Comparison of ENCODE assay signal across 16 cellular contexts in the genomic region with DNA sequence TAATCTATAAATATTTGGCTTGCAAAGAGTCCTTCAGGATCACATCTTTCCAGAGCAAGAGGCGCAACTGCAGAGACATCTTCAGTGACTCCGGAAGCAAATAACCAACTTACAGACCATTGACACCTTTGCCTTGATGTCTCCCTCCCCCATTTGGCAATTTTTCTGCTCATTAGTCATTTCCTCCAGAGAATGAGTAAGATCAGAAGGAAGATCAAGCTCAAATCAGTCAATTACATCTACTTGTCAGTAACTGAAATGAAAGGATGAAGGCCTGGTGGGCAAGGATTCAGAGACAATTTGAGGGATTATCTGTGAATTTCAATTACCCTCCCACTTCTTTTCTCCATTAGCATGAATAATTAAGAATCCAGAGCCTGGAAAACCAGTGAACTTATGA.
"Had no signal": no experiment of that assay in that cellular context is flagged by ENCODE, and none has a peak within 500 bp of the region (broad histone marks: within the 10 kb centered on the region; RNA-seq: fewer than 3 reads in every experiment).

No MANE protein-coding gene starts in this region.

- H3K27me3 ChIP-seq: body of pancreas, heart right ventricle, right atrium auricular region had no signal

- H3K4me3 Mint-ChIP-seq: activated CD4-positive, alpha-beta T cell treated with anti-CD3 and anti-CD28 coated beads, Interleukin-2, amount 10 ng/mL, durations not matched to agents 24 days and 14 days; activated CD8-positive, alpha-beta T cell treated with anti-CD3 and anti-CD28 coated beads, Interleukin-2, amount 10 ng/mL, durations not matched to agents 7 days and 5 days; activated naive CD8-positive, alpha-beta T cell treated with anti-CD3 and anti-CD28 coated beads for 36 hours; naive thymus-derived CD8-positive, alpha-beta T cell; stimulated activated memory B cell treated with anti-CD40 and anti-IgM and Interleukin-4, amounts not matched to agents 10 μg/mL and 1 μg/mL and 100 μg/mL, for 72 hours; T-helper 2 cell treated with Interferon-gamma antibody and Interleukin-4, amounts not matched to agents 5 μg/mL and 100 μg/mL, for 36 hours had no signal

- H3K27ac Mint-ChIP-seq: activated CD4-positive, alpha-beta T cell treated with anti-CD3 and anti-CD28 coated beads, Interleukin-2, amount 10 ng/mL, durations not matched to agents 24 days and 14 days; activated CD8-positive, alpha-beta T cell treated with anti-CD3 and anti-CD28 coated beads, Interleukin-2, amount 10 ng/mL, durations not matched to agents 7 days and 5 days; activated naive CD8-positive, alpha-beta T cell treated with anti-CD3 and anti-CD28 coated beads for 36 hours; naive thymus-derived CD8-positive, alpha-beta T cell; stimulated activated memory B cell treated with anti-CD40 and anti-IgM and Interleukin-4, amounts not matched to agents 10 μg/mL and 1 μg/mL and 100 μg/mL, for 72 hours; T-helper 2 cell treated with Interferon-gamma antibody and Interleukin-4, amounts not matched to agents 5 μg/mL and 100 μg/mL, for 36 hours had no signal

- H3K4me1 ChIP-seq: body of pancreas, heart right ventricle, right atrium auricular region had no signal

- H3K9me3 ChIP-seq: body of pancreas, right atrium auricular region had no signal

- H3K4me1 Mint-ChIP-seq: activated CD4-positive, alpha-beta T cell treated with anti-CD3 and anti-CD28 coated beads, Interleukin-2, amount 10 ng/mL, durations not matched to agents 24 days and 14 days; activated naive CD8-positive, alpha-beta T cell treated with anti-CD3 and anti-CD28 coated beads for 36 hours had no signal

- H3K9me3 Mint-ChIP-seq: activated CD4-positive, alpha-beta T cell treated with anti-CD3 and anti-CD28 coated beads, Interleukin-2, amount 10 ng/mL, durations not matched to agents 24 days and 14 days; activated naive CD8-positive, alpha-beta T cell treated with anti-CD3 and anti-CD28 coated beads for 36 hours had no signal

- H3K27me3 Mint-ChIP-seq: activated CD4-positive, alpha-beta T cell treated with anti-CD3 and anti-CD28 coated beads, Interleukin-2, amount 10 ng/mL, durations not matched to agents 24 days and 14 days; stimulated activated memory B cell treated with anti-CD40 and anti-IgM and Interleukin-4, amounts not matched to agents 10 μg/mL and 1 μg/mL and 100 μg/mL, for 72 hours had no signal

- H3K36me3 ChIP-seq: heart right ventricle, right atrium auricular region had no signal

- H3K27ac ChIP-seq: body of pancreas, heart right ventricle, right atrium auricular region had no signal

- ATAC-seq: activated CD8-positive, alpha-beta T cell treated with anti-CD3 and anti-CD28 coated beads, Interleukin-2, amount 10 ng/mL, durations not matched to agents 7 days and 5 days; body of pancreas; naive thymus-derived CD8-positive, alpha-beta T cell; stimulated activated memory B cell treated with anti-CD40 and anti-IgM and Interleukin-4, amounts not matched to agents 10 μg/mL and 1 μg/mL and 100 μg/mL, for 72 hours had no signal

- H3K4me3 ChIP-seq: body of pancreas, heart right ventricle, right atrium auricular region had no signal

- H3K36me3 Mint-ChIP-seq: activated naive CD8-positive, alpha-beta T cell treated with anti-CD3 and anti-CD28 coated beads for 36 hours; naive thymus-derived CD8-positive, alpha-beta T cell; stimulated activated memory B cell treated with anti-CD40 and anti-IgM and Interleukin-4, amounts not matched to agents 10 μg/mL and 1 μg/mL and 100 μg/mL, for 72 hours had no signal

- DNase-seq: activated CD4-positive, alpha-beta T cell treated with anti-CD3 and anti-CD28 coated beads, Interleukin-2, amount 10 ng/mL, durations not matched to agents 24 days and 14 days; activated CD4-positive, CD25-positive, alpha-beta regulatory T cell; activated CD8-positive, alpha-beta memory T cell treated with anti-CD3 and anti-CD28 coated beads, Interleukin-2, amount 50 U/mL, for 4 hours; activated CD8-positive, alpha-beta T cell treated with anti-CD3 and anti-CD28 coated beads, Interleukin-2, amount 10 ng/mL, durations not matched to agents 7 days and 5 days; activated naive CD8-positive, alpha-beta T cell treated with anti-CD3 and anti-CD28 coated beads for 36 hours; activated T-cell treated with anti-CD3 and anti-CD28 coated beads, Interleukin-2, amount 50 U/mL, for 48 hours; amygdala; body of pancreas; cerebellar nuclear complex; effector CD8-positive, alpha-beta T cell; heart right ventricle; naive thymus-derived CD8-positive, alpha-beta T cell; stimulated activated CD4-positive, alpha-beta T cell treated with anti-CD3 and anti-CD28 coated beads, Interleukin-2, amount 100 ng/mL, for 48 hours had no signal
